ENCODE assay signal across 1 cellular context in genomic region chr6:130831598-130831997, GRCh38.
A peak's percentile ranks its signal among the peaks of the same experiment; 100 is the strongest.
TF ChIP-seq lines count a peak whose summit lies in the region.

No MANE protein-coding gene starts in this region.

TF ChIP-seq in HepG2, 621 proteins besides CTCF, POLR2A, EP300 and RAD21 (continued from another document):
- TF ChIP-seq ZBTB40 (IDR thresholded peaks at IDR 0.05) (no peak), ZBTB40 (CRISPR knock-in tag; IDR thresholded peaks at IDR 0.05) (no peak), ISX (CRISPR knock-in tag; conservative IDR thresholded peaks at IDR 0.05) (no peak), MTA1 (CRISPR knock-in tag; IDR thresholded peaks at IDR 0.05; ENCODE audit: borderline replicate concordance) (no peak), ZNF350 (CRISPR knock-in tag; IDR thresholded peaks at IDR 0.05; ENCODE audit: borderline replicate concordance, low read depth) (no peak), POLR2AphosphoS5 (IDR thresholded peaks at IDR 0.05; ENCODE audit: low read depth, low read length) (0 out of 2 replicates have a peak, but pooled peaks have one; percentile 8), PRMT3 (CRISPR knock-in tag; IDR thresholded peaks at IDR 0.05; ENCODE audit: borderline replicate concordance, low read depth) (no peak), ZNF572 (CRISPR knock-in tag; IDR thresholded peaks at IDR 0.05) (no peak), ZNF556 (CRISPR knock-in tag; IDR thresholded peaks at IDR 0.05; ENCODE audit: borderline replicate concordance) (0 out of 2 replicates have a peak, but pooled peaks have one; percentile 33), POLR2AphosphoS2 (IDR thresholded peaks at IDR 0.05; ENCODE audit: low read depth, low read length) (0 out of 2 replicates have a peak, but pooled peaks have one; percentile 2), ZNF619 (CRISPR knock-in tag; IDR thresholded peaks at IDR 0.05) (no peak), ETV5 (CRISPR knock-in tag; IDR thresholded peaks at IDR 0.05; ENCODE audit: borderline replicate concordance) (no peak), SRSF1 (optimal IDR thresholded peaks at IDR 0.05; ENCODE audit: low read depth, low read length) (no peak), FOXP1 (IDR thresholded peaks at IDR 0.05) (no peak), FOXP1 (CRISPR knock-in tag; IDR thresholded peaks at IDR 0.05) (no peak), ZNF615 (CRISPR knock-in tag; IDR thresholded peaks at IDR 0.05; ENCODE audit: borderline replicate concordance) (no peak), LCORL (IDR thresholded peaks at IDR 0.05) (no peak), LCORL (CRISPR knock-in tag; IDR thresholded peaks at IDR 0.05) (no peak), ZNF280D (CRISPR knock-in tag; IDR thresholded peaks at IDR 0.05) (no peak)
TF ChIP-seq in HepG2: peak in this region for 3.
